ENCODE assay signal across 16 cellular contexts in genomic region chr15:72961326-72961725, GRCh38.
A peak's percentile ranks its signal among the peaks of the same experiment; 100 is the strongest.
DNase-seq lines count a peak whose midpoint lies in the region; TF ChIP-seq lines count a peak whose summit lies in the region.
"Had no signal": no experiment of that assay in that cellular context is flagged by ENCODE, and none has a peak within 500 bp of the region (broad histone marks: within the 10 kb centered on the region; RNA-seq: fewer than 3 reads in every experiment).

No MANE protein-coding gene starts in this region.

- H3K27me3 ChIP-seq in esophagus muscularis mucosa (no peaks in the 10 kb centered on the region), transverse colon (no peaks in the 10 kb centered on the region)
- H3K27me3 ChIP-seq: BLaER1 had no signal

- H3K4me1 ChIP-seq in esophagus muscularis mucosa (no peaks in the 10 kb centered on the region), transverse colon (peaks cover 0 to 24% (median 18%) of the 10 kb centered on the region in 4 donors)
- H3K4me1 ChIP-seq: BLaER1 had no signal

- TF ChIP-seq POLR2A in esophagus muscularis mucosa (IDR thresholded peaks at IDR 0.05; ENCODE audit: low read depth), result no peak
- TF ChIP-seq POLR2A in transverse colon (IDR thresholded peaks at IDR 0.05), result no peak

- intact Hi-C loops in esophagus muscularis mucosa (cut with DNase I) (no loop called here), transverse colon (cut with DNase I; ENCODE audit: low total_unique reads) (no loop called here)

- 69% methylated on average over 4 of the region's 4 CpGs for WGBS in esophagus muscularis mucosa
- WGBS in transverse colon (ENCODE audit: low coverage in 1 of 2), 2 donors, result 20 to 63% methylated on average over 1 to 4 of the region's 4 CpGs

- H3K4me3 ChIP-seq in esophagus muscularis mucosa (no peak overlapping the region), transverse colon (no peak overlapping the region)
- H3K4me3 ChIP-seq: BLaER1, PC-9, SK-N-MC had no signal

- H3K27ac ChIP-seq in esophagus muscularis mucosa (replicated peaks in 1 of 4) (no peak overlapping the region), transverse colon (peak overlapping the region; percentile 66 to 74 (median 71))
- H3K27ac ChIP-seq: BLaER1, PC-9, SK-N-MC had no signal

- in situ Hi-C loops in transverse colon (cut with MboI; ENCODE audit: low pct_ligation_motif_present in 1 of 4, low pct_unique_long_range_greater_than_20kb in 1 of 4, low sequenced_read_pairs in 3 of 4), result no loop called here

- no peaks in the 10 kb centered on the region for H3K9me3 ChIP-seq in esophagus muscularis mucosa
- no peaks in the 10 kb centered on the region for H3K9me3 ChIP-seq in transverse colon

- DNase-seq in NCI-H1105 (lab: John Stamatoyannopoulos, UW), result peak; percentile 22
- DNase-seq in NCI-H226, result peak; percentile 20
- peak; percentile 39 for DNase-seq in esophagus muscularis mucosa (ENCODE audit: extremely low spot score)
- peak; percentile 60 for DNase-seq in transverse colon
- DNase-seq in NCI-H1048 (lab: John Stamatoyannopoulos, UW), result no peak
- DNase-seq in AG08395 (ENCODE audit: low spot score), result no peak
- no peak for DNase-seq in 8988T
- DNase-seq: CD8-positive, alpha-beta memory T cell; DMS153; EL; KBM-7; NCI-H69; PC-9; T-cell had no signal

- H3K36me3 ChIP-seq in esophagus muscularis mucosa, result no peaks in the 10 kb centered on the region
- no peaks in the 10 kb centered on the region for H3K36me3 ChIP-seq in transverse colon
- H3K36me3 ChIP-seq: BLaER1 had no signal

- TF ChIP-seq EP300 in esophagus muscularis mucosa (IDR thresholded peaks at IDR 0.05) (no peak), transverse colon (IDR thresholded peaks at IDR 0.05; ENCODE audit: low read depth) (no peak)

- no peak for TF ChIP-seq CTCF in esophagus muscularis mucosa (IDR thresholded peaks at IDR 0.05)
- no peak for TF ChIP-seq CTCF in transverse colon (IDR thresholded peaks at IDR 0.05)

Comparison
In these comparisons a context has a peak if more than half of its experiments do, and no peak if none do; other contexts are left out.
1. DNase-seq: peak in NCI-H1105 (single experiment), NCI-H226 (single experiment), esophagus muscularis mucosa (single experiment) and transverse colon (single experiment); none in NCI-H1048 (single experiment), AG08395 (single experiment) and 8988T (single experiment).
2. H3K27ac ChIP-seq: peak in transverse colon (4 of 4); none in esophagus muscularis mucosa (0 of 4).